Comparison of ENCODE assay signal across 25 cellular contexts in genomic region chr12:41436076-41436475, GRCh38.
DNase-seq lines count a peak whose midpoint lies in the region; ATAC-seq and TF ChIP-seq lines count a peak whose summit lies in the region.
"Had no signal": no experiment of that assay in that cellular context is flagged by ENCODE, and none has a peak within 500 bp of the region (broad histone marks: within the 10 kb centered on the region; RNA-seq: fewer than 3 reads in every experiment).

No MANE protein-coding gene starts in this region.

- DNase-seq in NCI-H1436 (lab: John Stamatoyannopoulos, UW) (peak; percentile 39), NCI-H1436 treated with DMSO at 0.1 percent for 48 hours (lab: John Stamatoyannopoulos, UW) (no peak), D341Med (ENCODE audit: low spot score) (peak; percentile 59), NCI-H146 treated with DMSO at 0.1 percent for 48 hours (lab: John Stamatoyannopoulos, UW; ENCODE audit: unreplicated experiment) (peak; percentile 61), OCI-LY7 (ENCODE audit: low spot score) (no peak), body of pancreas (no peak)
- DNase-seq: 8988T; AML-193; Calu3; CD8-positive, alpha-beta memory T cell; DMS79; H7; HFFc6; Kasumi-1; NCI-H1417 treated with DMSO at 0.1 percent for 48 hours; NCI-H2029 treated with DMSO at 0.1 percent for 48 hours; NCI-H2227 treated with DMSO at 0.1 percent for 48 hours; NCI-H510A; NK-92 treated with Interleukin-12 subunit alpha and Interleukin-12 subunit beta, amount 100 ng/mL, for 24 hours; SIG-M5; T-helper 9 cell had no signal

- H4K20me1 ChIP-seq in OCI-LY7 (ENCODE audit: insufficient read depth, low read length) = no peaks in the 10 kb centered on the region

- H3K4me3 ChIP-seq in OCI-LY7 (ENCODE audit: low read depth, low read length, poor library complexity, severe bottlenecking) = no peak overlapping the region
- H3K4me3 ChIP-seq in body of pancreas = no peak overlapping the region

- BruUV-seq in OCI-LY7 (replicated peaks; lab: Mats Ljungman, UMichigan) = no TSS peak

- CTCF ChIA-PET in OCI-LY7 (lab: Charles Lee; ENCODE audit: unreplicated experiment) = no interaction called here

- peak overlapping the region; percentile 60 for H2AFZ ChIP-seq in OCI-LY7 (ENCODE audit: low read length)

- intact Hi-C loops in OCI-LY7 (cut with micrococcal nuclease; ENCODE audit: unreplicated experiment) = loop anchor here (5.0 to 10.0 kb wide), 5 partner anchors 181 to 1211 kb away; partner anchors contain the start of genes LRRK2 and YAF2
- intact Hi-C loops in body of pancreas (cut with DNase I) = no loop called here

- no peaks in the 10 kb centered on the region for H3K27me3 ChIP-seq in body of pancreas

- H3K9me3 ChIP-seq in OCI-LY7 (ENCODE audit: low read length) = no peaks in the 10 kb centered on the region
- no peaks in the 10 kb centered on the region for H3K9me3 ChIP-seq in body of pancreas

- peak overlapping the region; percentile 2; the same call in 1 of the 2 replicates for H3K4me2 ChIP-seq in OCI-LY7 (ENCODE audit: low read length)

- no peaks in the 10 kb centered on the region for H3K9me2 ChIP-seq in OCI-LY7 (ENCODE audit: insufficient read depth, low read length)

- TF ChIP-seq CTCF in OCI-LY7 (conservative IDR thresholded peaks at IDR 0.05; ENCODE audit: low read length) (no peak), body of pancreas (IDR thresholded peaks at IDR 0.05) (no peak)

- H3K36me3 ChIP-seq in OCI-LY7 (ENCODE audit: insufficient read depth, low read length) (no peaks in the 10 kb centered on the region), body of pancreas (replicated peaks in 1 of 2; ENCODE audit: insufficient read depth in 1 of 2, low read depth in 2 of 2) (no peaks in the 10 kb centered on the region)

- TF ChIP-seq POLR2A in body of pancreas (IDR thresholded peaks at IDR 0.05) = no peak

- ATAC-seq in body of pancreas (no peak), esophagus mucosa (no peak), GM19023 (IDR thresholded peaks at IDR 0.05; ENCODE audit: unreplicated experiment) (no peak)
- ATAC-seq: Panc1 had no signal

- POLR2A ChIA-PET in OCI-LY7 (lab: Charles Lee) = interaction anchor here (0.6 to 5.4 kb wide), 9 partner anchors 10 to 709 kb away, joined by 3 to 26 read pairs (median 4); no protein-coding TSS in a partner anchor

- H3K27ac ChIP-seq in OCI-LY7 (ENCODE audit: low read depth, low read length, poor library complexity, severe bottlenecking) (no peak overlapping the region), body of pancreas (no peak overlapping the region)
- H3K27ac ChIP-seq: C4-2B had no signal

- 30 to 40% methylated on average over 4 of the region's 4 CpGs for WGBS in body of pancreas, 2 donors

- H3K4me1 ChIP-seq in OCI-LY7 (ENCODE audit: insufficient read depth, low read length, poor library complexity, severe bottlenecking) (peaks cover 49% of the 10 kb centered on the region), body of pancreas (no peaks in the 10 kb centered on the region)

- H3K79me2 ChIP-seq in OCI-LY7 (ENCODE audit: insufficient read depth, low read depth, low read length) = peaks cover 31% of the 10 kb centered on the region

Comparison
In these comparisons a context has a peak if more than half of its experiments do, and no peak if none do; other contexts are left out.
1. DNase-seq: peak in NCI-H1436 (single experiment), D341Med (single experiment) and NCI-H146 treated with DMSO at 0.1 percent for 48 hours (single experiment); none in NCI-H1436 treated with DMSO at 0.1 percent for 48 hours (single experiment), OCI-LY7 (single experiment) and body of pancreas (0 of 4).